18 cellular contexts compared by ENCODE assay signal in the genomic region with DNA sequence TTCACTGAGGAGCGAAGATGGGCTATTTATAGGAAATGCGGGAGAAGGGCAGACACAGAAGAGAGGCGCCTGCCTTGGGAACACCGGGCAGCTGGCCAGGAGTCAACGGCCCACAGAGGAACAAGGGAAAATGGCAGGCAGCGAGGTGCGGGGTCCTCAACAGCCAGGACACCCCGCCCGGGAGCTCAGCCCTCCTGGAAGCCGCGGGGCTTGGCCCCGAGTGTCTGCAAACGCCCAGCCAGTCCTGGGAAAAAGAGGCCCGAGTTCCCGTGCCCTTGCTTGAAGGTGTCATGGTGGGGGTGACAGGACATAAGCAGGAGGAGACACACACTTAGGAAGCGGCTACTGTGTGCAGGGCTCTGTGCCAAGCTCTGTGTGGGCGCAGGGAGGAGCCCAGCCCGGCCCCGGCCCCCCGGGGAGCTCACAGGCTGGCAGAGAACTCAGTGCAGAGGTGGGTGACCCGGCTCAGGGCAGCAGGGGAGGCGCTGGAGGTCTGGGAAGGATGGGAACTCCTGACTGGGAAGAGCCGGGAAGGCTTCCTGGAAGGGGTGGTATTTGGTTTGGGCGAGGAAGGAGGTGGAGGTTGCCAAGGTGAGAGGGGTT.
A peak's percentile ranks its signal among the peaks of the same experiment; 100 is the strongest.
DNase-seq lines count a peak whose midpoint lies in the region; ATAC-seq, FAIRE-seq and TF ChIP-seq lines count a peak whose summit lies in the region.
"Had no signal": no experiment of that assay in that cellular context is flagged by ENCODE, and none has a peak within 500 bp of the region (broad histone marks: within the 10 kb centered on the region; RNA-seq: fewer than 3 reads in every experiment).

No MANE protein-coding gene starts in this region.

- POLR2A ChIA-PET in K562 (lab: Yijun Ruan, JAX), result interaction anchor here (0.5 kb wide), 1 partner anchor 8 kb away, joined by 3 read pairs; no protein-coding TSS in a partner anchor

- no peak overlapping the region for H3K27ac ChIP-seq in K562 (ENCODE audit: extremely low read depth, low read depth, low read length)
- H3K27ac ChIP-seq: SJCRH30, transverse colon had no signal

- TF ChIP-seq POLR2A in K562 (conservative IDR thresholded peaks at IDR 0.05), result no peak

- BruUV-seq in K562 (replicated peaks; lab: Mats Ljungman, UMichigan), result no TSS peak

- H3K4me1 ChIP-seq in K562 (replicated peaks in 1 of 2; ENCODE audit: control insufficient read depth in 2 of 2, insufficient read depth in 2 of 2, low read length in 2 of 2), result peaks cover 0 to 50% of the 10 kb centered on the region in 2 experiments; a peak in 2 of 5 replicates
- H3K4me1 ChIP-seq: SJCRH30, transverse colon had no signal

- no peak for FAIRE-seq in K562 (lab: Jason Lieb, UNC)
- FAIRE-seq: small intestine had no signal

- peaks cover 16 to 53% of the 10 kb centered on the region in 2 experiments; a peak in 4 of 5 replicates for H3K27me3 ChIP-seq in K562 (ENCODE audit: control insufficient read depth in 2 of 2, insufficient read depth in 2 of 2, low read length in 2 of 2)

- no peaks in the 10 kb centered on the region for H3K36me3 ChIP-seq in K562 (ENCODE audit: control insufficient read depth, insufficient read depth, low read length)
- H3K36me3 ChIP-seq: SJCRH30, transverse colon had no signal

- no peak for TF ChIP-seq EP300 in K562 (IDR thresholded peaks at IDR 0.05; ENCODE audit: low read length)

- H2AFZ ChIP-seq in K562 (ENCODE audit: low read depth, low read length), result no peak overlapping the region

- H4K20me1 ChIP-seq in K562 (replicated peaks; ENCODE audit: control insufficient read depth, insufficient read depth, low read length), result no peaks in the 10 kb centered on the region

- no peak for ATAC-seq in K562
- no peak for ATAC-seq in GM21390 (IDR thresholded peaks at IDR 0.05; ENCODE audit: unreplicated experiment)
- ATAC-seq: naive thymus-derived CD8-positive, alpha-beta T cell; PC-3; WTC11 had no signal

- no peak for TF ChIP-seq CTCF in K562 (IDR thresholded peaks at IDR 0.05 in 2 of 3, conservative IDR thresholded peaks at IDR 0.05 in 1 of 3; ENCODE audit: insufficient read depth in 2 of 3, low read depth in 1 of 3, low read length in 3 of 3)
- TF ChIP-seq CTCF in GM13976 (IDR thresholded peaks at IDR 0.05; ENCODE audit: borderline replicate concordance, control extremely low read depth, extremely low read depth, insufficient read depth, missing control alignments), result no peak

- WGBS in K562 (ENCODE audit: insufficient coverage, low coverage, missing lambda C conversion rate), result 9% methylated on average over 23 of the region's 24 CpGs

- intact Hi-C loops in K562 (cut with micrococcal nuclease), result no loop called here

- no peak overlapping the region for H3K4me3 ChIP-seq in K562
- H3K4me3 ChIP-seq: SJCRH30, transverse colon had no signal

- no peaks in the 10 kb centered on the region for H3K9me1 ChIP-seq in K562 (ENCODE audit: control insufficient read depth, insufficient read depth, low read length)

- no peaks in the 10 kb centered on the region for H3K79me2 ChIP-seq in K562 (ENCODE audit: control insufficient read depth, insufficient read depth, low read length)

- no peak for TF ChIP-seq RAD21 in K562 (CRISPR knock-in tag; conservative IDR thresholded peaks at IDR 0.05 in 1 of 2, IDR thresholded peaks at IDR 0.05 in 1 of 2)

- DNase-seq in A172 (ENCODE audit: low spot score), result peak; percentile 55
- peak; percentile 13 for DNase-seq in EH (ENCODE audit: low read depth)
- DNase-seq in K562 (ENCODE audit: extremely low read depth in 1 of 4, low spot score in 3 of 4), result no peak
- DNase-seq in kidney glomerular epithelial cell (lab: John Stamatoyannopoulos, UW), result peak; percentile 15
- no peak for DNase-seq in activated CD4-positive, alpha-beta T cell treated with anti-CD3 and anti-CD28 coated beads for 4 hours
- no peak for DNase-seq in GM13976 (ENCODE audit: low spot score)
- DNase-seq in NOMO-1 (lab: John Stamatoyannopoulos, UW; ENCODE audit: unreplicated experiment in 2 of 2), result no peak
- DNase-seq: activated CD4-positive, alpha-beta T cell treated with anti-CD3 and anti-CD28 coated beads, Interleukin-2, amount 50 U/mL, for 48 hours; activated effector memory CD4-positive, alpha-beta T cell treated with anti-CD3 and anti-CD28 coated beads, Interleukin-2, amount 50 U/mL, for 16 hours; foreskin fibroblast; NCI-H82; PC-3; small intestine; transverse colon had no signal

- CTCF ChIA-PET in K562 (lab: Yijun Ruan, JAX; ENCODE audit: low intra/inter-chr PET ratio), result no interaction called here

- in situ Hi-C loops in K562 (cut with MboI) (no loop called here), GM13976 (cut with MboI; ENCODE audit: low sequenced_read_pairs, unreplicated experiment) (no loop called here)

- no peak overlapping the region for H3K4me2 ChIP-seq in K562 (ENCODE audit: insufficient read depth, low read length)

- H3K9me3 ChIP-seq in K562 (replicated peaks; ENCODE audit: control insufficient read depth, insufficient read depth, low read depth, low read length), result no peaks in the 10 kb centered on the region
- H3K9me3 ChIP-seq: SJCRH30, transverse colon had no signal

- H3K9ac ChIP-seq in K562 (ENCODE audit: insufficient read depth in 1 of 2, low read depth in 2 of 2, low read length in 2 of 2), result peak overlapping the region in 1 of 2 experiments; percentile 36; a peak in 2 of 4 replicates

TF ChIP-seq in K562, 482 proteins besides CTCF, POLR2A, EP300 and RAD21:
- TF ChIP-seq, protein P1, sequence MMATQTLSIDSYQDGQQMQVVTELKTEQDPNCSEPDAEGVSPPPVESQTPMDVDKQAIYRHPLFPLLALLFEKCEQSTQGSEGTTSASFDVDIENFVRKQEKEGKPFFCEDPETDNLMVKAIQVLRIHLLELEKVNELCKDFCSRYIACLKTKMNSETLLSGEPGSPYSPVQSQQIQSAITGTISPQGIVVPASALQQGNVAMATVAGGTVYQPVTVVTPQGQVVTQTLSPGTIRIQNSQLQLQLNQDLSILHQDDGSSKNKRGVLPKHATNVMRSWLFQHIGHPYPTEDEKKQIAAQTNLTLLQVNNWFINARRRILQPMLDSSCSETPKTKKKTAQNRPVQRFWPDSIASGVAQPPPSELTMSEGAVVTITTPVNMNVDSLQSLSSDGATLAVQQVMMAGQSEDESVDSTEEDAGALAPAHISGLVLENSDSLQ (IDR thresholded peaks at IDR 0.05), result no peak
- TF ChIP-seq GTF2E2 (tag; IDR thresholded peaks at IDR 0.05), result no peak
- TF ChIP-seq CAMTA2 (CRISPR knock-in tag; conservative IDR thresholded peaks at IDR 0.05), result no peak
- TF ChIP-seq, protein P2, sequence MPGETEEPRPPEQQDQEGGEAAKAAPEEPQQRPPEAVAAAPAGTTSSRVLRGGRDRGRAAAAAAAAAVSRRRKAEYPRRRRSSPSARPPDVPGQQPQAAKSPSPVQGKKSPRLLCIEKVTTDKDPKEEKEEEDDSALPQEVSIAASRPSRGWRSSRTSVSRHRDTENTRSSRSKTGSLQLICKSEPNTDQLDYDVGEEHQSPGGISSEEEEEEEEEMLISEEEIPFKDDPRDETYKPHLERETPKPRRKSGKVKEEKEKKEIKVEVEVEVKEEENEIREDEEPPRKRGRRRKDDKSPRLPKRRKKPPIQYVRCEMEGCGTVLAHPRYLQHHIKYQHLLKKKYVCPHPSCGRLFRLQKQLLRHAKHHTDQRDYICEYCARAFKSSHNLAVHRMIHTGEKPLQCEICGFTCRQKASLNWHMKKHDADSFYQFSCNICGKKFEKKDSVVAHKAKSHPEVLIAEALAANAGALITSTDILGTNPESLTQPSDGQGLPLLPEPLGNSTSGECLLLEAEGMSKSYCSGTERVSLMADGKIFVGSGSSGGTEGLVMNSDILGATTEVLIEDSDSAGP (CRISPR knock-in tag; IDR thresholded peaks at IDR 0.05), result no peak
- TF ChIP-seq ZFP36 (IDR thresholded peaks at IDR 0.05; ENCODE audit: low read depth, low read length, partially characterized antibody), result peak; percentile 71
- no peak for TF ChIP-seq NELFE (IDR thresholded peaks at IDR 0.05; ENCODE audit: insufficient read depth, insufficient read length)
- no peak for TF ChIP-seq ZNF282 (CRISPR knock-in tag; IDR thresholded peaks at IDR 0.05)
- no peak for TF ChIP-seq MIER1 (IDR thresholded peaks at IDR 0.05; ENCODE audit: low read depth)

Comparison
In these comparisons a context has a peak if more than half of its experiments do, and no peak if none do; other contexts are left out.
1. DNase-seq: peak in A172 (single experiment), EH (single experiment) and kidney glomerular epithelial cell (single experiment); none in K562 (0 of 4), activated CD4-positive, alpha-beta T cell treated with anti-CD3 and anti-CD28 coated beads for 4 hours (0 of 2), GM13976 (single experiment) and NOMO-1 (0 of 2).